ENCODE assay signal across 11 cellular contexts in genomic region chr20:49281913-49282467, GRCh38. TPM values are rescaled to one million over a fixed set of nuclear protein-coding genes. Genes with fewer than 3 reads are reported as not detected.
DNase-seq lines count a peak whose midpoint lies in the region; ATAC-seq and TF ChIP-seq lines count a peak whose summit lies in the region.
"Had no signal": no experiment of that assay in that cellular context is flagged by ENCODE, and none has a peak within 500 bp of the region (broad histone marks: within the 10 kb centered on the region; RNA-seq: fewer than 3 reads in every experiment).

No MANE protein-coding gene starts in this region.

- peaks cover 12% of the 10 kb centered on the region for H3K9me3 ChIP-seq in SJCRH30 (replicated peaks)
- H3K9me3 ChIP-seq in tibial nerve: peaks cover 0 to 56% (median 13%) of the 10 kb centered on the region in 4 donors

- no peaks in the 10 kb centered on the region for H3K27me3 ChIP-seq in SJCRH30
- no peaks in the 10 kb centered on the region for H3K27me3 ChIP-seq in tibial nerve
- H3K27me3 ChIP-seq: gastrocnemius medialis, sigmoid colon, tibial artery had no signal

- ATAC-seq in HG03378 (IDR thresholded peaks at IDR 0.05; ENCODE audit: unreplicated experiment) (no peak), GM21526 (IDR thresholded peaks at IDR 0.05; ENCODE audit: low FRiP score, unreplicated experiment) (no peak)
- ATAC-seq: gastrocnemius medialis had no signal

- 86 to 87% methylated on average over 9 of the region's 9 CpGs for WGBS in tibial nerve, 2 donors

- H3K4me1 ChIP-seq in SJCRH30: peaks cover 52% of the 10 kb centered on the region
- peaks cover 0 to 39% (median 17%) of the 10 kb centered on the region in 4 donors for H3K4me1 ChIP-seq in tibial nerve

- H3K36me3 ChIP-seq in SJCRH30 (peaks cover 85% of the 10 kb centered on the region), tibial nerve (peaks cover 15 to 78% (median 50%) of the 10 kb centered on the region in 3 donors)

- no peak for TF ChIP-seq EP300 in tibial nerve (IDR thresholded peaks at IDR 0.05)

- no peak for TF ChIP-seq CTCF in tibial nerve (IDR thresholded peaks at IDR 0.05)

- H3K4me3 ChIP-seq in SJCRH30: peak overlapping the region; percentile 87
- peak overlapping the region; percentile 0 for H3K4me3 ChIP-seq in skeletal muscle cell (ENCODE audit: low read depth, low read length)
- no peak overlapping the region for H3K4me3 ChIP-seq in tibial nerve
- H3K4me3 ChIP-seq: sigmoid colon, tibial artery had no signal

- H3K27ac ChIP-seq in SJCRH30 (no peak overlapping the region), epithelial cell of prostate (peak overlapping the region; percentile 93), tibial nerve (no peak overlapping the region)
- H3K27ac ChIP-seq: sigmoid colon, tibial artery had no signal

- no peak for TF ChIP-seq POLR2A in tibial nerve (IDR thresholded peaks at IDR 0.05)

- DNase-seq in NCI-H82 (lab: John Stamatoyannopoulos, UW): peak; percentile 21
- DNase-seq in NCI-H82 treated with DMSO at 0.1 percent for 48 hours (lab: John Stamatoyannopoulos, UW; ENCODE audit: unreplicated experiment): no peak
- no peak for DNase-seq in SJCRH30
- DNase-seq in epithelial cell of prostate (ENCODE audit: low read depth, low spot score): no peak
- no peak for DNase-seq in skeletal muscle cell (ENCODE audit: low read depth)
- no peak for DNase-seq in tibial nerve (ENCODE audit: low spot score in 2 of 2)
- DNase-seq: gastrocnemius medialis, sigmoid colon had no signal

RNA-seq across cellular contexts. Expression of gene ZNFX1, which starts 4.1 kb away (rescaled TPM):
- 23.8 and 25.5 TPM in 2 replicates for total RNA-seq in SJCRH30 (2014; rRNA removed; shearing (Covaris generic))
- total RNA-seq in tibial nerve: 10 to 100 TPM; 35.0 to 45.2 (median 39.1) TPM

Comparison
In these comparisons a context has a peak if more than half of its experiments do, and no peak if none do; other contexts are left out.
1. H3K4me3 ChIP-seq: peak in SJCRH30 (single experiment) and skeletal muscle cell (single experiment); none in tibial nerve (0 of 4).